8 cellular contexts compared by ENCODE assay signal in the genomic region with DNA sequence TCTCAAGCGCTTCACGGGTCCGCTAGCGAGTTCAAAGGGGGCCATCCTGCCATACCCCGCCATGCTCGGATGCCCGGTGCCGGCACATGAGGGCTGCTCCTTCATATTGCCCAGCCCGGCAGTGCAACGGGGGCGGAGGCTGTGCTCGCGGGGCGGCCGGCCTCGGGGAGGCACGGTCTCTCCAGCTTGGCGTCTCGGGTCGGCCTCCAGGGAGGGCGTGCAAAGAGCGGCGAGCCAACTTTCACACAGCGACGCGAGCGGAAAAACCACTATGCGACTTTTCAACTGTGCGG.
DNase-seq lines count a peak whose midpoint lies in the region; TF ChIP-seq lines count a peak whose summit lies in the region.

No MANE protein-coding gene starts in this region.

- no peaks in the 10 kb centered on the region for H3K27me3 ChIP-seq in CD8-positive, alpha-beta memory T cell (ENCODE audit: insufficient read depth, low read length, poor library complexity, severe bottlenecking)
- H3K27me3 ChIP-seq in right atrium auricular region = no peaks in the 10 kb centered on the region
- H3K27me3 ChIP-seq in skeletal muscle satellite cell (ENCODE audit: control insufficient read depth, insufficient read depth, low read length) = no peaks in the 10 kb centered on the region

- no peaks in the 10 kb centered on the region for H3K9me3 Mint-ChIP-seq in CD8-positive, alpha-beta memory T cell
- no peaks in the 10 kb centered on the region for H3K9me3 Mint-ChIP-seq in activated CD4-positive, alpha-beta memory T cell treated with anti-CD3 and anti-CD28 coated beads, Interleukin-2, amount 10 ng/mL, durations not matched to agents 7 days and 5 days

- CTCF ChIA-PET in CD8-positive, alpha-beta memory T cell (lab: Charles Lee) = interaction anchor here (0.6 to 1.8 kb wide), 5 partner anchors 48 to 135 kb away, joined by 3 to 20 read pairs (median 8); no protein-coding TSS in a partner anchor
- CTCF ChIA-PET in HEK293 (lab: Yijun Ruan, JAX) = interaction anchor here (0.6 to 0.9 kb wide), 4 partner anchors 22 to 168 kb away, joined by 3 read pairs; no protein-coding TSS in a partner anchor
- CTCF ChIA-PET in activated CD4-positive, alpha-beta memory T cell treated with anti-CD3 and anti-CD28 coated beads, Interleukin-2, amount 10 ng/mL, durations not matched to agents 7 days and 5 days (lab: Charles Lee) = interaction anchor here (0.8 to 1.8 kb wide), 4 partner anchors 51 to 134 kb away, joined by 3 to 10 read pairs (median 6); no protein-coding TSS in a partner anchor

- peak overlapping the region; percentile 62 for H3K27ac ChIP-seq in CD8-positive, alpha-beta memory T cell (ENCODE audit: low read depth, low read length)
- H3K27ac ChIP-seq in HEK293 (ENCODE audit: extremely low read depth, low read depth, low read length) (peak overlapping the region; percentile 62; the same call in 1 of the 2 replicates), right atrium auricular region (peak overlapping the region; percentile 85 to 89)

- H3K9me3 ChIP-seq in CD8-positive, alpha-beta memory T cell (ENCODE audit: low read length) = no peaks in the 10 kb centered on the region
- H3K9me3 ChIP-seq in HEK293 (ENCODE audit: control insufficient read depth, insufficient read depth, low read depth, low read length) = no peaks in the 10 kb centered on the region
- H3K9me3 ChIP-seq in right atrium auricular region = no peaks in the 10 kb centered on the region
- no peaks in the 10 kb centered on the region for H3K9me3 ChIP-seq in skeletal muscle satellite cell (replicated peaks; ENCODE audit: low read length)

- peaks cover 51 to 75% (median 59%) of the 10 kb centered on the region in 3 donors for H3K4me1 Mint-ChIP-seq in CD8-positive, alpha-beta memory T cell
- peaks cover 47% of the 10 kb centered on the region for H3K4me1 Mint-ChIP-seq in activated CD4-positive, alpha-beta memory T cell treated with anti-CD3 and anti-CD28 coated beads, Interleukin-2, amount 10 ng/mL, durations not matched to agents 7 days and 5 days

- peaks cover 47% of the 10 kb centered on the region for H3K4me1 ChIP-seq in CD8-positive, alpha-beta memory T cell (ENCODE audit: insufficient read depth, low read length)
- H3K4me1 ChIP-seq in HEK293 (ENCODE audit: control insufficient read depth, insufficient read depth, low read length) = peaks cover 23% of the 10 kb centered on the region
- H3K4me1 ChIP-seq in right atrium auricular region = peaks cover 0 to 56% of the 10 kb centered on the region in 2 donors
- H3K4me1 ChIP-seq in skeletal muscle satellite cell (ENCODE audit: control insufficient read depth, insufficient read depth, low read length) = peaks cover 55% of the 10 kb centered on the region

- H3K27me3 Mint-ChIP-seq in CD8-positive, alpha-beta memory T cell = peaks cover 0 to 1% of the 10 kb centered on the region in 2 donors
- H3K27me3 Mint-ChIP-seq in activated CD4-positive, alpha-beta memory T cell treated with anti-CD3 and anti-CD28 coated beads, Interleukin-2, amount 10 ng/mL, durations not matched to agents 7 days and 5 days = no peaks in the 10 kb centered on the region

- H3K4me3 ChIP-seq in CD8-positive, alpha-beta memory T cell (ENCODE audit: low read length) = peak overlapping the region; percentile 76
- H3K4me3 ChIP-seq in HEK293 (ENCODE audit: low read depth, low read length) = peak overlapping the region; percentile 62
- peak overlapping the region; percentile 59 to 79 for H3K4me3 ChIP-seq in right atrium auricular region
- H3K4me3 ChIP-seq in skeletal muscle satellite cell (ENCODE audit: low read length) = peak overlapping the region; percentile 94

- H3K4me3 Mint-ChIP-seq in CD8-positive, alpha-beta memory T cell = peak overlapping the region; percentile 86 to 98 (median 92)
- peak overlapping the region; percentile 84 for H3K4me3 Mint-ChIP-seq in activated CD4-positive, alpha-beta memory T cell treated with anti-CD3 and anti-CD28 coated beads, Interleukin-2, amount 10 ng/mL, durations not matched to agents 7 days and 5 days

- H3K9ac ChIP-seq in skeletal muscle satellite cell (ENCODE audit: low read depth, low read length) = peak overlapping the region; percentile 96

- no peak for DNase-seq in CD8-positive, alpha-beta memory T cell
- no peak for DNase-seq in activated CD4-positive, alpha-beta memory T cell treated with anti-CD3 and anti-CD28 coated beads, Interleukin-2, amount 10 ng/mL, durations not matched to agents 7 days and 5 days
- DNase-seq in right atrium auricular region (ENCODE audit: low spot score) = no peak
- DNase-seq in NCI-H1092 treated with DMSO at 0.1 percent for 48 hours (lab: John Stamatoyannopoulos, UW) = no peak
- DNase-seq in A172 (ENCODE audit: low spot score) = no peak
- DNase-seq in NCI-H524 treated with DMSO at 0.1 percent for 48 hours (lab: John Stamatoyannopoulos, UW) = no peak

- peak overlapping the region; percentile 91 to 99 (median 98) for H3K27ac Mint-ChIP-seq in CD8-positive, alpha-beta memory T cell
- H3K27ac Mint-ChIP-seq in activated CD4-positive, alpha-beta memory T cell treated with anti-CD3 and anti-CD28 coated beads, Interleukin-2, amount 10 ng/mL, durations not matched to agents 7 days and 5 days = peak overlapping the region; percentile 97

- peaks cover 0 to 46% (median 0%) of the 10 kb centered on the region in 3 donors for H3K36me3 Mint-ChIP-seq in CD8-positive, alpha-beta memory T cell
- H3K36me3 Mint-ChIP-seq in activated CD4-positive, alpha-beta memory T cell treated with anti-CD3 and anti-CD28 coated beads, Interleukin-2, amount 10 ng/mL, durations not matched to agents 7 days and 5 days (ENCODE audit: low read depth) = peaks cover 56% of the 10 kb centered on the region

- no peaks in the 10 kb centered on the region for H3K36me3 ChIP-seq in CD8-positive, alpha-beta memory T cell (ENCODE audit: insufficient read depth, low read length)
- H3K36me3 ChIP-seq in HEK293 (ENCODE audit: control insufficient read depth in 2 of 2, insufficient read depth in 1 of 2, low read length in 2 of 2) (no peaks in the 10 kb centered on the region), right atrium auricular region (no peaks in the 10 kb centered on the region), skeletal muscle satellite cell (ENCODE audit: insufficient read depth, low read length) (no peaks in the 10 kb centered on the region)

- H3K4me2 ChIP-seq in skeletal muscle satellite cell (ENCODE audit: low read length) = peak overlapping the region; percentile 95

- POLR2A ChIA-PET in CD8-positive, alpha-beta memory T cell (lab: Charles Lee) = interaction anchor here (0.6 to 1.8 kb wide), 9 partner anchors 32 to 149 kb away, joined by 3 to 47 read pairs (median 6); no protein-coding TSS in a partner anchor
- POLR2A ChIA-PET in HEK293 (lab: Yijun Ruan, JAX) = no interaction called here
- POLR2A ChIA-PET in activated CD4-positive, alpha-beta memory T cell treated with anti-CD3 and anti-CD28 coated beads, Interleukin-2, amount 10 ng/mL, durations not matched to agents 7 days and 5 days (lab: Charles Lee) = interaction anchor here (1.0 to 2.1 kb wide), 11 partner anchors 14 to 136 kb away, joined by 3 to 75 read pairs (median 11); no protein-coding TSS in a partner anchor

- TF ChIP-seq CTCF in HEK293 (tag by site-specific recombination; IDR thresholded peaks at IDR 0.05) = 0 out of 2 replicates have a peak, but pooled peaks have one; percentile 56
- no peak for TF ChIP-seq CTCF in right atrium auricular region (IDR thresholded peaks at IDR 0.05)

TF ChIP-seq in HEK293, 187 proteins besides CTCF, POLR2A, EP300 and RAD21 (continues in another document):
- TF ChIP-seq, protein P1, sequence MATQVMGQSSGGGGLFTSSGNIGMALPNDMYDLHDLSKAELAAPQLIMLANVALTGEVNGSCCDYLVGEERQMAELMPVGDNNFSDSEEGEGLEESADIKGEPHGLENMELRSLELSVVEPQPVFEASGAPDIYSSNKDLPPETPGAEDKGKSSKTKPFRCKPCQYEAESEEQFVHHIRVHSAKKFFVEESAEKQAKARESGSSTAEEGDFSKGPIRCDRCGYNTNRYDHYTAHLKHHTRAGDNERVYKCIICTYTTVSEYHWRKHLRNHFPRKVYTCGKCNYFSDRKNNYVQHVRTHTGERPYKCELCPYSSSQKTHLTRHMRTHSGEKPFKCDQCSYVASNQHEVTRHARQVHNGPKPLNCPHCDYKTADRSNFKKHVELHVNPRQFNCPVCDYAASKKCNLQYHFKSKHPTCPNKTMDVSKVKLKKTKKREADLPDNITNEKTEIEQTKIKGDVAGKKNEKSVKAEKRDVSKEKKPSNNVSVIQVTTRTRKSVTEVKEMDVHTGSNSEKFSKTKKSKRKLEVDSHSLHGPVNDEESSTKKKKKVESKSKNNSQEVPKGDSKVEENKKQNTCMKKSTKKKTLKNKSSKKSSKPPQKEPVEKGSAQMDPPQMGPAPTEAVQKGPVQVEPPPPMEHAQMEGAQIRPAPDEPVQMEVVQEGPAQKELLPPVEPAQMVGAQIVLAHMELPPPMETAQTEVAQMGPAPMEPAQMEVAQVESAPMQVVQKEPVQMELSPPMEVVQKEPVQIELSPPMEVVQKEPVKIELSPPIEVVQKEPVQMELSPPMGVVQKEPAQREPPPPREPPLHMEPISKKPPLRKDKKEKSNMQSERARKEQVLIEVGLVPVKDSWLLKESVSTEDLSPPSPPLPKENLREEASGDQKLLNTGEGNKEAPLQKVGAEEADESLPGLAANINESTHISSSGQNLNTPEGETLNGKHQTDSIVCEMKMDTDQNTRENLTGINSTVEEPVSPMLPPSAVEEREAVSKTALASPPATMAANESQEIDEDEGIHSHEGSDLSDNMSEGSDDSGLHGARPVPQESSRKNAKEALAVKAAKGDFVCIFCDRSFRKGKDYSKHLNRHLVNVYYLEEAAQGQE (tag by site-specific recombination; IDR thresholded peaks at IDR 0.05) = peak; percentile 24; the same call in 1 of the 2 replicates
- TF ChIP-seq ZNF596 (tag by site-specific recombination; IDR thresholded peaks at IDR 0.05) = 0 out of 2 replicates have a peak, but pooled peaks have one; percentile 3
- TF ChIP-seq ZNF274 (IDR thresholded peaks at IDR 0.05; ENCODE audit: low read length) = no peak
- TF ChIP-seq ZNF274 (tag by site-specific recombination; IDR thresholded peaks at IDR 0.05; ENCODE audit: borderline replicate concordance) = no peak
- TF ChIP-seq ZNF416 (tag by site-specific recombination; IDR thresholded peaks at IDR 0.05) = no peak
- no peak for TF ChIP-seq MYNN (tag by site-specific recombination; IDR thresholded peaks at IDR 0.05; ENCODE audit: borderline replicate concordance)
- TF ChIP-seq ZNF629 (tag by site-specific recombination; IDR thresholded peaks at IDR 0.05) = 0 out of 2 replicates have a peak, but pooled peaks have one; percentile 8
- TF ChIP-seq ZNF341 (tag by site-specific recombination; IDR thresholded peaks at IDR 0.05; ENCODE audit: low read depth) = peak; percentile 65; the same call in 1 of the 2 replicates
- TF ChIP-seq YY2 (tag by site-specific recombination; IDR thresholded peaks at IDR 0.05) = peak; percentile 82
- TF ChIP-seq ZNF24 (tag by site-specific recombination; IDR thresholded peaks at IDR 0.05) = 0 out of 2 replicates have a peak, but pooled peaks have one; percentile 7
- no peak for TF ChIP-seq KLF9 (tag by site-specific recombination; IDR thresholded peaks at IDR 0.05; ENCODE audit: low read depth)
- TF ChIP-seq ZBTB48 (tag by site-specific recombination; IDR thresholded peaks at IDR 0.05) = 0 out of 2 replicates have a peak, but pooled peaks have one; percentile 40
